Comparison of ENCODE assay signal across 8 cellular contexts in genomic region chr7:75092892-75093249, GRCh38. TPM values are rescaled to one million over a fixed set of nuclear protein-coding genes. Genes with fewer than 3 reads are reported as not detected.
DNase-seq lines count a peak whose midpoint lies in the region; ATAC-seq and TF ChIP-seq lines count a peak whose summit lies in the region.
"Not testable (repeated sequence)": the region's sequence is repeated elsewhere in the genome, so short reads cannot be mapped to it uniquely, and the experiment has no call there.

No MANE protein-coding gene starts in this region.

- not testable (repeated sequence) for H3K9me2 ChIP-seq in DOHH2 (replicated peaks; ENCODE audit: control insufficient read depth, low read length)

- WGBS in adipose tissue, 3 donors, result no CpG with 5 or more reads among the region's 41 CpGs
- 0% methylated on average over 1 of the region's 41 CpGs; no CpG with 5 or more reads in 1 of the 2 donors for WGBS in heart right ventricle, 2 donors

- not testable (repeated sequence) for H3K9me3 ChIP-seq in DOHH2 (ENCODE audit: control insufficient read depth, insufficient read depth, low read length); heart right ventricle; parathyroid adenoma (ENCODE audit: control insufficient read depth, low read length)

- not testable (repeated sequence) for H3K36me3 ChIP-seq in DOHH2 (ENCODE audit: control insufficient read depth, low read length); heart right ventricle; parathyroid adenoma (ENCODE audit: control insufficient read depth, insufficient read depth, low read length)

- H3F3A ChIP-seq in DOHH2 (ENCODE audit: control insufficient read depth, insufficient read depth), result not testable (repeated sequence)

- peak overlapping the region; percentile 58 for H2AFZ ChIP-seq in parathyroid adenoma

- H3K4me2 ChIP-seq in DOHH2 (ENCODE audit: low read length), result peak overlapping the region; percentile 41; the same call in 1 of the 2 replicates
- H3K4me2 ChIP-seq in parathyroid adenoma (ENCODE audit: low read length), result not testable (repeated sequence)

- H3K4me3 ChIP-seq in DOHH2 (ENCODE audit: low read length) (peak overlapping the region; percentile 64), heart right ventricle (peak overlapping the region; percentile 32 to 74 (median 54)), parathyroid adenoma (ENCODE audit: low read depth, low read length) (peak overlapping the region; percentile 46)

- DNase-seq in heart right ventricle, result peak; percentile 93 to 94
- peak; percentile 86 to 94 for DNase-seq in stimulated activated CD8-positive, alpha-beta memory T cell treated with anti-CD3 and anti-CD28 coated beads, Interleukin-7, amount 100 ng/mL, for 4 hours (ENCODE audit: low read depth in 2 of 2)

- not testable (repeated sequence) for H3K4me1 ChIP-seq in DOHH2 (ENCODE audit: control insufficient read depth, low read length); heart right ventricle; parathyroid adenoma

- not testable (repeated sequence) for H3K9ac ChIP-seq in parathyroid adenoma

- H3K27ac ChIP-seq in DOHH2 (ENCODE audit: low read depth, low read length) (peak overlapping the region; percentile 37; the same call in 1 of the 2 replicates), adipose tissue (ENCODE audit: low read depth, low read length) (peak overlapping the region; percentile 81), heart right ventricle (peak overlapping the region; percentile 91 to 100 (median 96)), parathyroid adenoma (peak overlapping the region; percentile 88)

- H3K79me2 ChIP-seq in DOHH2 (ENCODE audit: control insufficient read depth, low read length); parathyroid adenoma: not testable (repeated sequence)

- not testable (repeated sequence) for TF ChIP-seq CTCF in DOHH2 (IDR thresholded peaks at IDR 0.05; ENCODE audit: low read depth, low read length, poor library complexity, severe bottlenecking); heart right ventricle (IDR thresholded peaks at IDR 0.05); parathyroid adenoma (IDR thresholded peaks at IDR 0.05)

- ATAC-seq in GM21619 (IDR thresholded peaks at IDR 0.05; ENCODE audit: unreplicated experiment) (peak; percentile 92), HG03457 (IDR thresholded peaks at IDR 0.05; ENCODE audit: unreplicated experiment) (peak; percentile 91), heart right ventricle (peak; percentile 98 to 99 (median 98))
- peak; percentile 99 for ATAC-seq in activated CD4-positive, CD25-positive, alpha-beta regulatory T cell treated with anti-CD3 and anti-CD28 coated beads, Interleukin-2, amount 50 U/mL, for 24 hours

- intact Hi-C loops in heart right ventricle (cut with DNase I), result not testable (repeated sequence)

- H3K27me3 ChIP-seq in DOHH2 (ENCODE audit: control insufficient read depth, low read length); heart right ventricle; parathyroid adenoma (ENCODE audit: control insufficient read depth, insufficient read depth, low read length): not testable (repeated sequence)

- not testable (repeated sequence) for H4K20me1 ChIP-seq in DOHH2 (ENCODE audit: control insufficient read depth, insufficient read depth, low read depth, low read length)

RNA-seq across cellular contexts. Expression of gene GTF2IRD2B, which starts 0.5 kb away (rescaled TPM):
- polyA plus RNA-seq in adipose tissue (10 to 100 TPM; 11.2 to 22.6 (median 17.3) TPM), heart right ventricle (10 to 100 TPM; 13.4 to 29.5 TPM)
- total RNA-seq in heart right ventricle, result 10 to 100 TPM; 26.8 to 44.6 (median 33.7) TPM

RNA-seq across cellular contexts. Expression of gene RCC1L, which starts 19.3 kb away (rescaled TPM):
- polyA plus RNA-seq in adipose tissue (10 to 100 TPM; 22.9 to 47.0 (median 32.4) TPM), heart right ventricle (10 to 100 TPM; 36.3 to 38.1 TPM)
- 10 to 100 TPM; 43.2 to 61.6 (median 51.7) TPM for total RNA-seq in heart right ventricle

Comparison
In these comparisons a context has a peak if more than half of its experiments do, and no peak if none do; other contexts are left out.
1. Peak in every context shown above with its lines: DNase-seq, ATAC-seq, H3K4me3 ChIP-seq and H3K27ac ChIP-seq.
2. H3K27ac ChIP-seq: peak in every context shown above with its lines; median percentile 96 in heart right ventricle; 88 in parathyroid adenoma; 81 in adipose tissue; 37 in DOHH2.